ENCODE assay signal across 16 cellular contexts in genomic region chr21:15766952-15767603, GRCh38.
"Had no signal": no experiment of that assay in that cellular context is flagged by ENCODE, and none has a peak within 500 bp of the region (broad histone marks: within the 10 kb centered on the region; RNA-seq: fewer than 3 reads in every experiment).

No MANE protein-coding gene starts in this region.

- ATAC-seq: activated naive CD4-positive, alpha-beta T cell treated with anti-CD3 and anti-CD28 coated beads, Interleukin-2, amount 50 U/mL, for 72 hours; heart right ventricle; SK-N-SH treated with all-trans-retinoic acid at 6 μM for 48 hours had no signal

- H3K9me3 Mint-ChIP-seq: activated B cell treated with CpG ODN at 0.5 μM for 24 hours; activated naive CD4-positive, alpha-beta T cell treated with anti-CD3 and anti-CD28 coated beads, Interleukin-2, amount 50 U/mL, for 72 hours had no signal

- H3K4me3 ChIP-seq: colonic mucosa, heart right ventricle, stomach, transverse colon had no signal

- H3K4me3 Mint-ChIP-seq: activated B cell treated with CpG ODN at 0.5 μM for 24 hours had no signal

- DNase-seq: activated B cell treated with CpG ODN at 0.5 μM for 24 hours; activated CD4-positive, alpha-beta T cell treated with anti-CD3 and anti-CD28 coated beads, Interleukin-2, amount 50 U/mL, for 1 hour; activated effector memory CD4-positive, alpha-beta T cell treated with Interleukin-2 at 50 U/mL for 16 hours; colonic mucosa; effector CD4-positive, alpha-beta T cell; foreskin melanocyte; heart right ventricle; mesendoderm; nucleus accumbens; stimulated activated CD4-positive, alpha-beta T cell treated with anti-CD3 and anti-CD28 coated beads, Interleukin-4, amount 100 ng/mL, for 1 hour; stimulated activated CD8-positive, alpha-beta memory T cell treated with anti-CD3 and anti-CD28 coated beads, Interleukin-4, amount 100 ng/mL, for 48 hours; stomach; transverse colon had no signal

- FAIRE-seq: keratinocyte had no signal

- H3K27ac ChIP-seq: colonic mucosa, heart right ventricle, stomach, transverse colon had no signal

- H3K27me3 ChIP-seq: colonic mucosa, heart right ventricle, stomach, transverse colon had no signal

- H3K27me3 Mint-ChIP-seq: activated B cell treated with CpG ODN at 0.5 μM for 24 hours had no signal

- H3K27ac Mint-ChIP-seq: activated B cell treated with CpG ODN at 0.5 μM for 24 hours; activated naive CD4-positive, alpha-beta T cell treated with anti-CD3 and anti-CD28 coated beads, Interleukin-2, amount 50 U/mL, for 72 hours had no signal

- H3K36me3 ChIP-seq: colonic mucosa, stomach had no signal

- H3K9me3 ChIP-seq: colonic mucosa, stomach, transverse colon had no signal

- H3K4me1 ChIP-seq: colonic mucosa had no signal
